In genomic region chr19:42175952-42176648, GRCh38 we compare ENCODE assay signal across 8 cellular contexts. TPM values are rescaled to one million over a fixed set of nuclear protein-coding genes. Genes with fewer than 3 reads are reported as not detected.
DNase-seq lines count a peak whose midpoint lies in the region; ATAC-seq lines count a peak whose summit lies in the region.

No MANE protein-coding gene starts in this region.

- H3K36me3 ChIP-seq in MG63, result no peaks in the 10 kb centered on the region

- H3K27ac Mint-ChIP-seq in activated naive CD8-positive, alpha-beta T cell treated with anti-CD3 and anti-CD28 coated beads, Interleukin-2, amount 10 ng/mL, durations not matched to agents 7 days and 5 days, result peak overlapping the region; percentile 18
- peak overlapping the region; percentile 10 for H3K27ac Mint-ChIP-seq in stimulated activated naive B cell treated with anti-CD40 and anti-IgM and Interleukin-4, amounts not matched to agents 10 μg/mL and 1 μg/mL and 100 μg/mL, for 72 hours

- DNase-seq in COLO668 (lab: John Stamatoyannopoulos, UW; ENCODE audit: unreplicated experiment) (peak; percentile 39), MG63 (no peak)
- no peak for DNase-seq in activated naive CD8-positive, alpha-beta T cell treated with anti-CD3 and anti-CD28 coated beads, Interleukin-2, amount 10 ng/mL, durations not matched to agents 7 days and 5 days
- DNase-seq in stimulated activated naive B cell treated with anti-CD40 and anti-IgM and Interleukin-4, amounts not matched to agents 10 μg/mL and 1 μg/mL and 100 μg/mL, for 72 hours, result no peak
- DNase-seq in activated CD4-positive, alpha-beta T cell treated with anti-CD3 and anti-CD28 coated beads, Interleukin-2, amount 50 U/mL, for 1 hour, result no peak

- H3K27me3 Mint-ChIP-seq in activated naive CD8-positive, alpha-beta T cell treated with anti-CD3 and anti-CD28 coated beads, Interleukin-2, amount 10 ng/mL, durations not matched to agents 7 days and 5 days, result peaks cover 26% of the 10 kb centered on the region
- peaks cover 20% of the 10 kb centered on the region in 2 donors for H3K27me3 Mint-ChIP-seq in stimulated activated naive B cell treated with anti-CD40 and anti-IgM and Interleukin-4, amounts not matched to agents 10 μg/mL and 1 μg/mL and 100 μg/mL, for 72 hours

- H3K9me3 ChIP-seq in MG63 (no peaks in the 10 kb centered on the region), iPS-18c (ENCODE audit: control insufficient read depth, insufficient read depth, low read length) (no peaks in the 10 kb centered on the region)

- H3K27me3 ChIP-seq in MG63, result peaks cover 50% of the 10 kb centered on the region

- no peaks in the 10 kb centered on the region for H3K9me3 Mint-ChIP-seq in activated naive CD8-positive, alpha-beta T cell treated with anti-CD3 and anti-CD28 coated beads, Interleukin-2, amount 10 ng/mL, durations not matched to agents 7 days and 5 days
- no peaks in the 10 kb centered on the region for H3K9me3 Mint-ChIP-seq in stimulated activated naive B cell treated with anti-CD40 and anti-IgM and Interleukin-4, amounts not matched to agents 10 μg/mL and 1 μg/mL and 100 μg/mL, for 72 hours

- no peak for ATAC-seq in activated naive CD8-positive, alpha-beta T cell treated with anti-CD3 and anti-CD28 coated beads, Interleukin-2, amount 10 ng/mL, durations not matched to agents 7 days and 5 days (ENCODE audit: low read depth)
- ATAC-seq in stimulated activated naive B cell treated with anti-CD40 and anti-IgM and Interleukin-4, amounts not matched to agents 10 μg/mL and 1 μg/mL and 100 μg/mL, for 72 hours (replicated peaks), result peak; percentile 38 to 45
- ATAC-seq in GM19397 (IDR thresholded peaks at IDR 0.05; ENCODE audit: unreplicated experiment) (no peak), GM21515 (IDR thresholded peaks at IDR 0.05; ENCODE audit: unreplicated experiment) (no peak)

- no peaks in the 10 kb centered on the region for H3K36me3 Mint-ChIP-seq in activated naive CD8-positive, alpha-beta T cell treated with anti-CD3 and anti-CD28 coated beads, Interleukin-2, amount 10 ng/mL, durations not matched to agents 7 days and 5 days
- H3K36me3 Mint-ChIP-seq in stimulated activated naive B cell treated with anti-CD40 and anti-IgM and Interleukin-4, amounts not matched to agents 10 μg/mL and 1 μg/mL and 100 μg/mL, for 72 hours, result no peaks in the 10 kb centered on the region

- H3K4me1 Mint-ChIP-seq in activated naive CD8-positive, alpha-beta T cell treated with anti-CD3 and anti-CD28 coated beads, Interleukin-2, amount 10 ng/mL, durations not matched to agents 7 days and 5 days, result peaks cover 13% of the 10 kb centered on the region
- peaks cover 6 to 16% of the 10 kb centered on the region in 2 donors for H3K4me1 Mint-ChIP-seq in stimulated activated naive B cell treated with anti-CD40 and anti-IgM and Interleukin-4, amounts not matched to agents 10 μg/mL and 1 μg/mL and 100 μg/mL, for 72 hours

- H3K4me3 ChIP-seq in MG63 (peak overlapping the region; percentile 40), iPS-18c (ENCODE audit: insufficient read depth, low read depth, low read length) (peak overlapping the region; percentile 38)

- H3K4me3 Mint-ChIP-seq in activated naive CD8-positive, alpha-beta T cell treated with anti-CD3 and anti-CD28 coated beads, Interleukin-2, amount 10 ng/mL, durations not matched to agents 7 days and 5 days, result peak overlapping the region; percentile 87
- peak overlapping the region; percentile 81 to 85 for H3K4me3 Mint-ChIP-seq in stimulated activated naive B cell treated with anti-CD40 and anti-IgM and Interleukin-4, amounts not matched to agents 10 μg/mL and 1 μg/mL and 100 μg/mL, for 72 hours

- POLR2A ChIA-PET in activated naive CD8-positive, alpha-beta T cell treated with anti-CD3 and anti-CD28 coated beads, Interleukin-2, amount 10 ng/mL, durations not matched to agents 7 days and 5 days (lab: Charles Lee), result interaction anchor here (0.7 to 2.2 kb wide), 4 partner anchors 9 to 64 kb away, joined by 3 to 7 read pairs (median 4); partner anchors contain the start of gene ZNF526

RNA-seq across cellular contexts. Expression of gene DEDD2, which starts 41.4 kb away (rescaled TPM):
- 26.3 and 42.9 TPM in 2 replicates for total RNA-seq in MG63 (2014; rRNA removed; shearing (Covaris generic); ENCODE audit: low replicate concordance)
- total RNA-seq in activated naive CD8-positive, alpha-beta T cell treated with anti-CD3 and anti-CD28 coated beads, Interleukin-2, amount 10 ng/mL, durations not matched to agents 7 days and 5 days, result 10 to 100 TPM; 41.3 to 42.2 TPM

RNA-seq across cellular contexts. Expression of gene POU2F2, which starts 43.9 kb away (rescaled TPM):
- total RNA-seq in MG63 (2014; rRNA removed; shearing (Covaris generic); ENCODE audit: low replicate concordance), result not detected in 2 replicates
- total RNA-seq in activated naive CD8-positive, alpha-beta T cell treated with anti-CD3 and anti-CD28 coated beads, Interleukin-2, amount 10 ng/mL, durations not matched to agents 7 days and 5 days, result 10 to 100 TPM; 33.0 to 33.9 TPM

RNA-seq across cellular contexts. Expression of gene ZNF526, which starts 44.0 kb away (rescaled TPM):
- total RNA-seq in MG63 (2014; rRNA removed; shearing (Covaris generic); ENCODE audit: low replicate concordance), result 8.5 and 12.8 TPM in 2 replicates
- 10 to 100 TPM; 19.6 to 20.6 TPM for total RNA-seq in activated naive CD8-positive, alpha-beta T cell treated with anti-CD3 and anti-CD28 coated beads, Interleukin-2, amount 10 ng/mL, durations not matched to agents 7 days and 5 days

Comparison
In these comparisons a context has a peak if more than half of its experiments do, and no peak if none do; other contexts are left out.
1. ATAC-seq: peak in stimulated activated naive B cell treated with anti-CD40 and anti-IgM and Interleukin-4, amounts not matched to agents 10 μg/mL and 1 μg/mL and 100 μg/mL, for 72 hours (2 of 2); none in activated naive CD8-positive, alpha-beta T cell treated with anti-CD3 and anti-CD28 coated beads, Interleukin-2, amount 10 ng/mL, durations not matched to agents 7 days and 5 days (single experiment), GM19397 (single experiment) and GM21515 (single experiment).
2. RNA of gene POU2F2, which starts 43.9 kb away (total RNA-seq): 33.0 to 33.9 TPM in activated naive CD8-positive, alpha-beta T cell treated with anti-CD3 and anti-CD28 coated beads, Interleukin-2, amount 10 ng/mL, durations not matched to agents 7 days and 5 days; not detected in MG63; every median in the first group is over 10 times any median in the second.